8 cellular contexts compared by ENCODE assay signal in genomic region chr1:48870596-48870995, GRCh38.
A peak's percentile ranks its signal among the peaks of the same experiment; 100 is the strongest.
DNase-seq lines count a peak whose midpoint lies in the region; ATAC-seq, FAIRE-seq and TF ChIP-seq lines count a peak whose summit lies in the region.

No MANE protein-coding gene starts in this region.

- no peaks in the 10 kb centered on the region for H3K36me3 Mint-ChIP-seq in activated CD4-positive, alpha-beta memory T cell treated with anti-CD3 and anti-CD28 coated beads, Interleukin-2, amount 10 ng/mL, durations not matched to agents 7 days and 5 days (ENCODE audit: low read depth)

- no peaks in the 10 kb centered on the region for H3K9me3 Mint-ChIP-seq in activated CD4-positive, alpha-beta memory T cell treated with anti-CD3 and anti-CD28 coated beads, Interleukin-2, amount 10 ng/mL, durations not matched to agents 7 days and 5 days

- H4K20me1 ChIP-seq in PC-3 (ENCODE audit: low read length) = no peaks in the 10 kb centered on the region

- POLR2A ChIA-PET in PC-3 (lab: Charles Lee; ENCODE audit: unreplicated experiment) = interaction anchor here (0.6 kb wide), 1 partner anchor 19 kb away, joined by 17 read pairs; no protein-coding TSS in a partner anchor
- POLR2A ChIA-PET in activated CD4-positive, alpha-beta memory T cell treated with anti-CD3 and anti-CD28 coated beads, Interleukin-2, amount 10 ng/mL, durations not matched to agents 7 days and 5 days (lab: Charles Lee) = no interaction called here

- no peak for DNase-seq in GM10266 (ENCODE audit: extremely low spot score)
- DNase-seq in H4 (ENCODE audit: low spot score) = peak; percentile 50
- peak; percentile 46 for DNase-seq in PC-3
- DNase-seq in kidney glomerular epithelial cell (lab: John Stamatoyannopoulos, UW) = peak; percentile 6
- no peak for DNase-seq in frontal cortex (ENCODE audit: low spot score in 2 of 2)
- DNase-seq in activated CD4-positive, alpha-beta memory T cell treated with anti-CD3 and anti-CD28 coated beads, Interleukin-2, amount 10 ng/mL, durations not matched to agents 7 days and 5 days = no peak
- DNase-seq in RCC 7860 (ENCODE audit: low spot score) = no peak

- H3K27me3 Mint-ChIP-seq in activated CD4-positive, alpha-beta memory T cell treated with anti-CD3 and anti-CD28 coated beads, Interleukin-2, amount 10 ng/mL, durations not matched to agents 7 days and 5 days = no peaks in the 10 kb centered on the region

- no TSS peak for BruUV-seq in PC-3 (replicated peaks; lab: Mats Ljungman, UMichigan)

- no peak overlapping the region for H3K27ac ChIP-seq in PC-3 (ENCODE audit: low read length)

- no peak overlapping the region for H3K4me3 Mint-ChIP-seq in activated CD4-positive, alpha-beta memory T cell treated with anti-CD3 and anti-CD28 coated beads, Interleukin-2, amount 10 ng/mL, durations not matched to agents 7 days and 5 days

- no peaks in the 10 kb centered on the region for H3K9me2 ChIP-seq in PC-3 (replicated peaks; ENCODE audit: low read length)

- no peaks in the 10 kb centered on the region for H3K27me3 ChIP-seq in PC-3 (ENCODE audit: low read length)

- H3K36me3 ChIP-seq in PC-3 (ENCODE audit: low read depth, low read length) = no peaks in the 10 kb centered on the region

- H3K27ac Mint-ChIP-seq in activated CD4-positive, alpha-beta memory T cell treated with anti-CD3 and anti-CD28 coated beads, Interleukin-2, amount 10 ng/mL, durations not matched to agents 7 days and 5 days = no peak overlapping the region

- no peak overlapping the region for H3K4me2 ChIP-seq in PC-3 (ENCODE audit: low read length)

- no peak overlapping the region for H3K9ac ChIP-seq in PC-3 (ENCODE audit: low read length)

- FAIRE-seq in frontal cortex (lab: Jason Lieb, UNC) (no peak), RCC 7860 (lab: Jason Lieb, UNC) (no peak)

- no peak overlapping the region for H2AFZ ChIP-seq in PC-3 (ENCODE audit: low read length)

- CTCF ChIA-PET in PC-3 (lab: Charles Lee) = interaction anchor here (0.7 to 1.0 kb wide), 2 partner anchors 191 to 330 kb away, joined by 3 read pairs; no protein-coding TSS in a partner anchor
- CTCF ChIA-PET in activated CD4-positive, alpha-beta memory T cell treated with anti-CD3 and anti-CD28 coated beads, Interleukin-2, amount 10 ng/mL, durations not matched to agents 7 days and 5 days (lab: Charles Lee) = interaction anchor here (0.6 to 1.5 kb wide), 2 partner anchors 23 to 193 kb away, joined by 3 to 4 read pairs; no protein-coding TSS in a partner anchor

- H3K4me3 ChIP-seq in PC-3 (ENCODE audit: low read length) = no peak overlapping the region

- H3K4me1 ChIP-seq in PC-3 (ENCODE audit: insufficient read depth, low read length) = no peaks in the 10 kb centered on the region

- no peaks in the 10 kb centered on the region for H3K4me1 Mint-ChIP-seq in activated CD4-positive, alpha-beta memory T cell treated with anti-CD3 and anti-CD28 coated beads, Interleukin-2, amount 10 ng/mL, durations not matched to agents 7 days and 5 days

- no peaks in the 10 kb centered on the region for H3F3A ChIP-seq in PC-3 (ENCODE audit: low read length, unreplicated experiment)

- H3K79me2 ChIP-seq in PC-3 (ENCODE audit: low read length) = no peaks in the 10 kb centered on the region

- no peaks in the 10 kb centered on the region for H3K9me3 ChIP-seq in PC-3 (ENCODE audit: low read length)

- intact Hi-C loops in PC-3 (cut with micrococcal nuclease) = no loop called here

- ATAC-seq in PC-3 (0 out of 2 replicates have a peak, but pooled peaks have one; percentile 40), GM18873 (IDR thresholded peaks at IDR 0.05; ENCODE audit: low FRiP score, unreplicated experiment) (no peak)

- TF ChIP-seq CTCF in GM10266 (IDR thresholded peaks at IDR 0.05; ENCODE audit: control insufficient read depth, insufficient read depth, low read depth, missing control alignments) (peak; percentile 55), PC-3 (conservative IDR thresholded peaks at IDR 0.05; ENCODE audit: low read depth, low read length) (peak; percentile 86)

Comparison
In these comparisons a context has a peak if more than half of its experiments do, and no peak if none do; other contexts are left out.
1. DNase-seq: peak in H4 (single experiment), PC-3 (single experiment) and kidney glomerular epithelial cell (single experiment); none in GM10266 (single experiment), frontal cortex (0 of 2), activated CD4-positive, alpha-beta memory T cell treated with anti-CD3 and anti-CD28 coated beads, Interleukin-2, amount 10 ng/mL, durations not matched to agents 7 days and 5 days (single experiment) and RCC 7860 (single experiment).